16 cellular contexts compared by ENCODE assay signal in genomic region chr5:168882283-168882682, GRCh38.
"Had no signal": no experiment of that assay in that cellular context is flagged by ENCODE, and none has a peak within 500 bp of the region (broad histone marks: within the 10 kb centered on the region; RNA-seq: fewer than 3 reads in every experiment).

No MANE protein-coding gene starts in this region.

- H3K9me3 ChIP-seq: heart left ventricle, left ventricle myocardium inferior, lower lobe of right lung, testis, transverse colon had no signal

- H3K27ac ChIP-seq: foreskin keratinocyte, heart left ventricle, left ventricle myocardium inferior, lower lobe of right lung, testis, transverse colon had no signal

- ATAC-seq: foreskin keratinocyte; heart left ventricle; lower lobe of right lung; natural killer cell treated with Interleukin-12 subunit alpha and Interleukin-12 subunit beta and Interleukin-15 and Interleukin-18, amount 100 ng/mL, for 72 hours; stimulated activated naive B cell treated with anti-CD40 and anti-IgM and Interleukin-4, amounts not matched to agents 10 μg/mL and 1 μg/mL and 100 μg/mL, for 72 hours; stimulated activated naive CD8-positive, alpha-beta T cell treated with anti-CD3 and anti-CD28 coated beads, Interleukin-15, amount 100 ng/mL, for 72 hours had no signal

- H3K4me3 ChIP-seq: heart left ventricle, left ventricle myocardium inferior, lower lobe of right lung, testis, transverse colon had no signal

- H3K27me3 ChIP-seq: foreskin keratinocyte, heart left ventricle, testis, transverse colon had no signal

- DNase-seq: central memory CD4-positive, alpha-beta T cell; effector memory CD4-positive, alpha-beta T cell; foreskin keratinocyte; heart left ventricle; hypothalamus; left ventricle myocardium inferior; lower lobe of right lung; midbrain; posterior cingulate gyrus; stimulated activated CD4-positive, alpha-beta T cell treated with anti-CD3 and anti-CD28 coated beads, Interleukin-2, amount 100 ng/mL, for 24 hours; stimulated activated CD4-positive, alpha-beta T cell treated with anti-CD3 and anti-CD28 coated beads, Interleukin-4, amount 100 ng/mL, for 4 hours; stimulated activated naive B cell treated with anti-CD40 and anti-IgM and Interleukin-4, amounts not matched to agents 10 μg/mL and 1 μg/mL and 100 μg/mL, for 72 hours; stimulated activated naive CD8-positive, alpha-beta T cell treated with anti-CD3 and anti-CD28 coated beads, Interleukin-15, amount 100 ng/mL, for 72 hours; testis; transverse colon had no signal

- H3K36me3 ChIP-seq: heart left ventricle, left ventricle myocardium inferior, lower lobe of right lung, transverse colon had no signal

- H3K4me1 ChIP-seq: foreskin keratinocyte, testis, transverse colon had no signal
